In the genomic region with DNA sequence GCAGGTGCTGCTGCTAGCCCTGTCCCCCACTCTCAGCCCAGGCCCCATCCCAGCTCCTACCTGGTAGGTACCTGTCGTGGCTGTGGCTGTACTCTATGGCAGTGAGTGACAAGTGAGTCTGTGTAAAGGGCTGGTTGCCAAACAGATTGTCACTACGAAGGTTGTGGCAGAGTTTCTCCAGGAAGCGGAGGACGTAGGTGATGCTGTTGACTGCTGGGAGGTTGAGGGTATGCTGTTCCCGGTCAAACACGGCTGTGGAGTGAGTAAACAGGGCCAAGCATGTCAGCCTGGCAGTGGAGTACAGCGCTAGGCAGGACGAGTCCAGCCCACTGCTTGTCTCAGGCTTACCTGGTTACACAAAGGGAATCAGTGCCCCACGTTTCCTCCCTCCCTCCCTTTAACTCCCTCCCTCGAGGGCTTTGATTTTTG, we compare ENCODE assay signal across 10 cellular contexts. TPM values are rescaled to one million over a fixed set of nuclear protein-coding genes. Genes with fewer than 3 reads are reported as not detected.
DNase-seq lines count a peak whose midpoint lies in the region; ATAC-seq and TF ChIP-seq lines count a peak whose summit lies in the region.
"Had no signal": no experiment of that assay in that cellular context is flagged by ENCODE, and none has a peak within 500 bp of the region (broad histone marks: within the 10 kb centered on the region; RNA-seq: fewer than 3 reads in every experiment).

No MANE protein-coding gene starts in this region.

- H3K27ac ChIP-seq in 22Rv1 (peak overlapping the region; percentile 85), ascending aorta (peak overlapping the region; percentile 76 to 88), heart left ventricle (peak overlapping the region in 10 of 12 donors; percentile 25 to 74 (median 58)), psoas muscle (peak overlapping the region; percentile 83)

- no peak for TF ChIP-seq POLR2A in heart left ventricle (IDR thresholded peaks at IDR 0.05)

- no peak for DNase-seq in ascending aorta (ENCODE audit: low spot score in 2 of 2)
- no peak for DNase-seq in heart left ventricle
- DNase-seq in psoas muscle: no peak
- no peak for DNase-seq in HPDE6-E6E7 (ENCODE audit: extremely low spot score)
- DNase-seq: activated CD4-positive, alpha-beta T cell treated with anti-CD3 and anti-CD28 coated beads for 1 hour; NCI-H1694 treated with DMSO at 0.1 percent for 48 hours had no signal

- TF ChIP-seq CTCF in 22Rv1 (IDR thresholded peaks at IDR 0.05): no peak
- TF ChIP-seq CTCF in ascending aorta (IDR thresholded peaks at IDR 0.05): no peak
- no peak for TF ChIP-seq CTCF in heart left ventricle (IDR thresholded peaks at IDR 0.05)
- TF ChIP-seq CTCF in psoas muscle (IDR thresholded peaks at IDR 0.05): no peak

- WGBS in heart left ventricle, 4 donors: 67 to 72% (median 69%) methylated on average over 10 of the region's 10 CpGs
- 31 to 53% (median 32%) methylated on average over 10 of the region's 10 CpGs for WGBS in psoas muscle, 3 donors

- H3K4me3 ChIP-seq in ascending aorta (no peak overlapping the region), heart left ventricle (no peak overlapping the region), psoas muscle (peak overlapping the region; percentile 46)

- peaks cover 6 to 35% of the 10 kb centered on the region in 2 donors for H3K4me1 ChIP-seq in ascending aorta
- peaks cover 0 to 34% (median 26%) of the 10 kb centered on the region in 12 donors for H3K4me1 ChIP-seq in heart left ventricle
- peaks cover 26% of the 10 kb centered on the region for H3K4me1 ChIP-seq in psoas muscle

- H3K9me3 ChIP-seq in ascending aorta (no peaks in the 10 kb centered on the region), heart left ventricle (no peaks in the 10 kb centered on the region), psoas muscle (no peaks in the 10 kb centered on the region)

- H3K36me3 ChIP-seq in ascending aorta (peaks cover 2 to 25% of the 10 kb centered on the region in 2 donors), heart left ventricle (peaks cover 0 to 57% (median 25%) of the 10 kb centered on the region in 9 donors), psoas muscle (ENCODE audit: insufficient read depth in 1 of 2, low read depth in 1 of 2) (peaks cover 2 to 33% of the 10 kb centered on the region in 2 donors)

- ATAC-seq in heart left ventricle (peak in 3 of 4 donors; percentile 16 to 34 (median 22)), psoas muscle (peak; percentile 68 to 78 (median 76)), HG03457 (IDR thresholded peaks at IDR 0.05; ENCODE audit: unreplicated experiment) (no peak), HG02763 (IDR thresholded peaks at IDR 0.05; ENCODE audit: unreplicated experiment) (no peak), HG02588 (IDR thresholded peaks at IDR 0.05; ENCODE audit: unreplicated experiment) (no peak)

- H3K27me3 ChIP-seq in ascending aorta (no peaks in the 10 kb centered on the region), heart left ventricle (no peaks in the 10 kb centered on the region), psoas muscle (ENCODE audit: insufficient read depth in 3 of 3, low read length in 2 of 3) (no peaks in the 10 kb centered on the region)

- intact Hi-C loops in ascending aorta (cut with DNase I): loop anchor here (2.0 to 10.0 kb wide), 3 partner anchors 64 to 318 kb away; a partner anchor contains a TSS
- intact Hi-C loops in heart left ventricle (cut with DNase I): loop anchor here in 3 of 10 donors (10.0 kb wide), 4 partner anchors 58 to 198 kb away; a partner anchor contains a TSS
- intact Hi-C loops in psoas muscle (cut with DNase I): loop anchor here in 1 of 2 donors (10.0 kb wide), 1 partner anchor 68 kb away; no protein-coding TSS in a partner anchor

RNA-seq across cellular contexts. Expression of a gene that starts 24.8 kb away (rescaled TPM):
- total RNA-seq in ascending aorta: not detected
- under 1 TPM in 7 of 9 donors, not detected in 2; 0.08 to 0.25 (median 0.12) TPM for total RNA-seq in heart left ventricle
- polyA plus RNA-seq in heart left ventricle: under 1 TPM; 0.11 to 0.12 TPM
- total RNA-seq in psoas muscle: under 1 TPM; 0.15 to 0.23 (median 0.17) TPM
- polyA plus RNA-seq in psoas muscle: under 1 TPM; 0.13 to 0.58 (median 0.17) TPM

Comparison
In these comparisons a context has a peak if more than half of its experiments do, and no peak if none do; other contexts are left out.
1. ATAC-seq: peak in heart left ventricle (3 of 4) and psoas muscle (4 of 4); none in HG03457 (single experiment), HG02763 (single experiment) and HG02588 (single experiment).
2. Peak in every context shown above with its lines, with median percentiles within 50 percentile points of each other: H3K27ac ChIP-seq.